ENCODE assay signal across 18 cellular contexts in the genomic region with DNA sequence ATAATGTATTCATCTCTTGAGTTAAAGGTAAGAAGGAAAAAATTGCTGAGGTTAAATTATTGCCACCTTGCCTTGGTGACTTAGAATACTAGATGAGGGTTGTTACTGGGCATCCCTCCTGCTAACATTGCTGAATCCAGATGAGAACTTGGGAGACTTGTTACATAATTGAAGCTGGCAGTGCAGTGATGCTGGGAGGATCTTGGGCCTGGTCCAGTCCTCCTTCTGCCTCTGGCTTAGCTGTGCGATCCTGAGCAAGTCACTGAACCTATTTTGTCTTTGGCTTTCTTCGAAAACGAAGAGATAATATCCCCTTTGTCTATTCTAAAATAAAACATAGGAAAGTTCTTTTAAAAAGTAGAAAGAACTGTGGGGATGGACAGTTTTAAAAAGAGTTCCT.
DNase-seq lines count a peak whose midpoint lies in the region; TF ChIP-seq lines count a peak whose summit lies in the region.
"Had no signal": no experiment of that assay in that cellular context is flagged by ENCODE, and none has a peak within 500 bp of the region (broad histone marks: within the 10 kb centered on the region; RNA-seq: fewer than 3 reads in every experiment).

No MANE protein-coding gene starts in this region.

- no peaks in the 10 kb centered on the region for H3K4me1 ChIP-seq in transverse colon

- H3K36me3 ChIP-seq in MG63 (no peaks in the 10 kb centered on the region), transverse colon (no peaks in the 10 kb centered on the region)
- H3K36me3 ChIP-seq: neutrophil had no signal

- in situ Hi-C loops in transverse colon (cut with MboI; ENCODE audit: low pct_ligation_motif_present in 1 of 4, low pct_unique_long_range_greater_than_20kb in 1 of 4, low sequenced_read_pairs in 3 of 4), result no loop called here
- in situ Hi-C loops in GM13976 (cut with MboI; ENCODE audit: low sequenced_read_pairs, unreplicated experiment), result no loop called here

- TF ChIP-seq CTCF in transverse colon (IDR thresholded peaks at IDR 0.05), result no peak
- TF ChIP-seq CTCF in GM13976 (IDR thresholded peaks at IDR 0.05; ENCODE audit: borderline replicate concordance, control extremely low read depth, extremely low read depth, insufficient read depth, missing control alignments), result no peak

- H3K4me3 ChIP-seq in MG63 (no peak overlapping the region), transverse colon (no peak overlapping the region)
- H3K4me3 ChIP-seq: mucosa of descending colon had no signal

- DNase-seq in MG63 (peak; percentile 21), fibroblast of peridontal ligament (ENCODE audit: extremely low read depth) (peak; percentile 54), midbrain (lab: John Stamatoyannopoulos, UW) (peak; percentile 6), stromal cell of bone marrow (ENCODE audit: low read depth) (peak; percentile 18), transverse colon (no peak), NCI-H2171 treated with DMSO at 0.1 percent for 48 hours (lab: John Stamatoyannopoulos, UW) (no peak), GM13976 (ENCODE audit: low spot score) (no peak)
- DNase-seq: activated CD4-positive, CD25-positive, alpha-beta regulatory T cell; activated CD8-positive, alpha-beta T cell treated with anti-CD3 and anti-CD28 coated beads, Interleukin-2, amount 10 ng/mL, durations not matched to agents 7 days and 5 days; activated T-cell treated with anti-CD3 and anti-CD28 coated beads, Interleukin-2, amount 50 U/mL, for 72 hours; CD8-positive, alpha-beta memory T cell; DMS79; left colon; mucosa of descending colon; NCI-H187 treated with DMSO at 0.1 percent for 48 hours; stimulated activated CD4-positive, alpha-beta T cell treated with anti-CD3 and anti-CD28 coated beads, Interleukin-1b, Interleukin-23, amount 100 ng/mL, for 48 hours had no signal

- H3K27me3 ChIP-seq in MG63 (no peaks in the 10 kb centered on the region), transverse colon (no peaks in the 10 kb centered on the region)
- H3K27me3 ChIP-seq: foreskin keratinocyte, neutrophil had no signal

- no peak for TF ChIP-seq EP300 in transverse colon (IDR thresholded peaks at IDR 0.05; ENCODE audit: low read depth)

- intact Hi-C loops in transverse colon (cut with DNase I; ENCODE audit: low total_unique reads), result no loop called here

- TF ChIP-seq POLR2A in transverse colon (IDR thresholded peaks at IDR 0.05), result no peak

- H3K9me3 ChIP-seq in MG63 (no peaks in the 10 kb centered on the region), transverse colon (no peaks in the 10 kb centered on the region)
- H3K9me3 ChIP-seq: mucosa of descending colon, neutrophil had no signal

- H3K27ac ChIP-seq in transverse colon, result no peak overlapping the region
- H3K27ac ChIP-seq: foreskin keratinocyte, neutrophil had no signal

- WGBS in transverse colon (ENCODE audit: low coverage in 1 of 2), 2 donors, result 86 to 100% methylated on average over 1 to 3 of the region's 3 CpGs

Comparison
In these comparisons a context has a peak if more than half of its experiments do, and no peak if none do; other contexts are left out.
1. DNase-seq: peak in MG63 (single experiment), fibroblast of peridontal ligament (single experiment), midbrain (single experiment) and stromal cell of bone marrow (single experiment); none in transverse colon (single experiment), NCI-H2171 treated with DMSO at 0.1 percent for 48 hours (single experiment) and GM13976 (single experiment).